18 cellular contexts compared by ENCODE assay signal in genomic region chr11:96905084-96905641, GRCh38.
DNase-seq lines count a peak whose midpoint lies in the region; ATAC-seq and TF ChIP-seq lines count a peak whose summit lies in the region.
"Had no signal": no experiment of that assay in that cellular context is flagged by ENCODE, and none has a peak within 500 bp of the region (broad histone marks: within the 10 kb centered on the region; RNA-seq: fewer than 3 reads in every experiment).

No MANE protein-coding gene starts in this region.

- peak; percentile 93 for ATAC-seq in left ventricle myocardium superior
- no peak for ATAC-seq in GM21576 (IDR thresholded peaks at IDR 0.05; ENCODE audit: unreplicated experiment)
- ATAC-seq in HG03432 (IDR thresholded peaks at IDR 0.05; ENCODE audit: unreplicated experiment): no peak
- no peak for ATAC-seq in left lobe of liver
- ATAC-seq: A549 had no signal

- no peaks in the 10 kb centered on the region for H3K9me3 ChIP-seq in cardiac muscle cell (ENCODE audit: low read depth)
- H3K9me3 ChIP-seq: A549, BE2C, Peyer's patch had no signal

- intact Hi-C loops in cardiac septum (cut with DNase I) (no loop called here), left ventricle myocardium superior (cut with micrococcal nuclease) (no loop called here)

- no peak for TF ChIP-seq CTCF in cardiac muscle cell (IDR thresholded peaks at IDR 0.05; ENCODE audit: low read depth, low read length)

- H3K27ac ChIP-seq in cardiac muscle cell: peak overlapping the region; percentile 83
- H3K27ac ChIP-seq: A549, Peyer's patch had no signal

- H3K36me3 ChIP-seq in cardiac muscle cell: no peaks in the 10 kb centered on the region
- H3K36me3 ChIP-seq: BE2C, Peyer's patch had no signal

- H3K4me1 ChIP-seq in cardiac muscle cell (ENCODE audit: low read depth): peaks cover 18% of the 10 kb centered on the region
- H3K4me1 ChIP-seq: A549, BE2C, Peyer's patch had no signal

- no peak overlapping the region for H3K4me3 ChIP-seq in cardiac muscle cell
- H3K4me3 ChIP-seq: A549, Peyer's patch had no signal

- DNase-seq in cardiac muscle cell (ENCODE audit: low read depth in 1 of 2, low spot score in 1 of 2) (no peak), cardiac septum (ENCODE audit: low spot score) (no peak), OCI-M1 (lab: John Stamatoyannopoulos, UW) (peak; percentile 20), left ventricle myocardium superior (no peak), superior temporal gyrus (ENCODE audit: extremely low spot score) (peak; percentile 50), left lobe of liver (ENCODE audit: low spot score) (no peak)
- DNase-seq: BE2C, DMS79, NCI-H1092, NCI-H1436, NCI-H2029, NCI-H2227 treated with DMSO at 0.1 percent for 48 hours, NCI-H510A treated with DMSO at 0.1 percent for 48 hours, NCI-H748 treated with DMSO at 0.1 percent for 48 hours, Peyer's patch had no signal

- no peaks in the 10 kb centered on the region for H3K27me3 ChIP-seq in cardiac muscle cell
- H3K27me3 ChIP-seq: BE2C, Peyer's patch had no signal

Comparison
In these comparisons a context has a peak if more than half of its experiments do, and no peak if none do; other contexts are left out.
1. DNase-seq: peak in OCI-M1 (single experiment) and superior temporal gyrus (single experiment); none in cardiac muscle cell (0 of 2), cardiac septum (single experiment), left ventricle myocardium superior (single experiment) and left lobe of liver (single experiment).